Comparison of ENCODE assay signal across 8 cellular contexts in genomic region chr11:119363874-119364590, GRCh38. TPM values are rescaled to one million over a fixed set of nuclear protein-coding genes. Genes with fewer than 3 reads are reported as not detected.
DNase-seq lines count a peak whose midpoint lies in the region; ATAC-seq and TF ChIP-seq lines count a peak whose summit lies in the region.

No MANE protein-coding gene starts in this region.

- peaks cover 28 to 36% of the 10 kb centered on the region in 2 donors for H3K27me3 Mint-ChIP-seq in CD4-positive, alpha-beta memory T cell

- no peak overlapping the region for H3K27ac ChIP-seq in CD4-positive, alpha-beta memory T cell (ENCODE audit: low read depth, low read length)

- peaks cover 7% of the 10 kb centered on the region for H3K4me1 ChIP-seq in CD4-positive, alpha-beta memory T cell (ENCODE audit: insufficient read depth, low read length)

- no peaks in the 10 kb centered on the region for H3K9me3 Mint-ChIP-seq in CD4-positive, alpha-beta memory T cell

- ATAC-seq in HG03342 (IDR thresholded peaks at IDR 0.05; ENCODE audit: unreplicated experiment): peak; percentile 44
- ATAC-seq in HG03457 (IDR thresholded peaks at IDR 0.05; ENCODE audit: unreplicated experiment): no peak

- peak overlapping the region; percentile 50 to 95 (median 78) for H3K4me3 Mint-ChIP-seq in CD4-positive, alpha-beta memory T cell

- peak in 4 of 5 donors; percentile 36 to 60 (median 45) for DNase-seq in CD4-positive, alpha-beta memory T cell
- peak; percentile 47 for DNase-seq in central memory CD4-positive, alpha-beta T cell
- peak; percentile 62 for DNase-seq in kidney tubule cell (ENCODE audit: low spot score)
- peak; percentile 44 for DNase-seq in stimulated activated CD4-positive, alpha-beta T cell treated with anti-CD3 and anti-CD28 coated beads, Interleukin-1b, Interleukin-23, amount 100 ng/mL, for 48 hours
- DNase-seq in NCI-H510A treated with DMSO at 0.1 percent for 48 hours (lab: John Stamatoyannopoulos, UW): no peak

- H3K36me3 Mint-ChIP-seq in CD4-positive, alpha-beta memory T cell: no peaks in the 10 kb centered on the region

- H3K27ac Mint-ChIP-seq in CD4-positive, alpha-beta memory T cell: peak overlapping the region in 1 of 7 donors; percentile 41

- no peak overlapping the region for H3K4me3 ChIP-seq in CD4-positive, alpha-beta memory T cell (ENCODE audit: low read length in 2 of 2)
- peak overlapping the region; percentile 34; the same call in 1 of the 2 replicates for H3K4me3 ChIP-seq in WI38 (ENCODE audit: low read depth, low read length)

- peaks cover 5 to 20% (median 9%) of the 10 kb centered on the region in 4 donors for H3K4me1 Mint-ChIP-seq in CD4-positive, alpha-beta memory T cell

- no peak for TF ChIP-seq CTCF in WI38 (IDR thresholded peaks at IDR 0.05; ENCODE audit: low read depth, low read length)

- peaks cover 21% of the 10 kb centered on the region for H3K27me3 ChIP-seq in CD4-positive, alpha-beta memory T cell (ENCODE audit: insufficient read depth, low read length)

- POLR2A ChIA-PET in CD4-positive, alpha-beta memory T cell (lab: Charles Lee; ENCODE audit: partially characterized antibody): interaction anchor here (0.9 kb wide), 1 partner anchor 17 kb away, joined by 3 read pairs; no protein-coding TSS in a partner anchor

- no peaks in the 10 kb centered on the region for H3K36me3 ChIP-seq in CD4-positive, alpha-beta memory T cell (ENCODE audit: insufficient read depth, low read length)

- CTCF ChIA-PET in CD4-positive, alpha-beta memory T cell (lab: Charles Lee; ENCODE audit: partially characterized antibody): interaction anchor here (0.8 to 1.5 kb wide), 3 partner anchors 8 to 17 kb away, joined by 3 to 12 read pairs (median 6); partner anchors contain the start of gene USP2

- intact Hi-C loops in CD4-positive, alpha-beta memory T cell (cut with micrococcal nuclease): no loop called here

- H3K9me3 ChIP-seq in CD4-positive, alpha-beta memory T cell (ENCODE audit: control insufficient read depth in 1 of 2, low read length in 2 of 2): no peaks in the 10 kb centered on the region

RNA-seq across cellular contexts. Expression of gene USP2, which starts 17.5 kb away (rescaled TPM):
- under 1 TPM; 0.17 to 0.22 TPM for total RNA-seq in CD4-positive, alpha-beta memory T cell
- under 1 TPM in 1 of 2 donors, not detected in 1; 0.21 TPM for polyA plus RNA-seq in CD4-positive, alpha-beta memory T cell

RNA-seq across cellular contexts. Expression of gene MFRP, which starts 17.5 kb away (rescaled TPM):
- total RNA-seq in CD4-positive, alpha-beta memory T cell: not detected
- not detected for polyA plus RNA-seq in CD4-positive, alpha-beta memory T cell

RNA-seq across cellular contexts. Expression of gene C1QTNF5, which starts 23.3 kb away (rescaled TPM):
- not detected for total RNA-seq in CD4-positive, alpha-beta memory T cell
- not detected for polyA plus RNA-seq in CD4-positive, alpha-beta memory T cell

RNA-seq across cellular contexts. Expression of gene RNF26, which starts 29.7 kb away (rescaled TPM):
- total RNA-seq in CD4-positive, alpha-beta memory T cell: 10 to 100 TPM; 17.5 to 18.3 TPM
- polyA plus RNA-seq in CD4-positive, alpha-beta memory T cell: 10 to 100 TPM; 33.1 to 50.8 TPM

RNA-seq across cellular contexts. Expression of gene MCAM, which starts 47.1 kb away (rescaled TPM):
- total RNA-seq in CD4-positive, alpha-beta memory T cell: under 1 TPM; 0.26 to 0.28 TPM
- under 1 TPM; 0.40 to 0.82 TPM for polyA plus RNA-seq in CD4-positive, alpha-beta memory T cell
